Comparison of ENCODE assay signal across 1 cellular context in the genomic region with DNA sequence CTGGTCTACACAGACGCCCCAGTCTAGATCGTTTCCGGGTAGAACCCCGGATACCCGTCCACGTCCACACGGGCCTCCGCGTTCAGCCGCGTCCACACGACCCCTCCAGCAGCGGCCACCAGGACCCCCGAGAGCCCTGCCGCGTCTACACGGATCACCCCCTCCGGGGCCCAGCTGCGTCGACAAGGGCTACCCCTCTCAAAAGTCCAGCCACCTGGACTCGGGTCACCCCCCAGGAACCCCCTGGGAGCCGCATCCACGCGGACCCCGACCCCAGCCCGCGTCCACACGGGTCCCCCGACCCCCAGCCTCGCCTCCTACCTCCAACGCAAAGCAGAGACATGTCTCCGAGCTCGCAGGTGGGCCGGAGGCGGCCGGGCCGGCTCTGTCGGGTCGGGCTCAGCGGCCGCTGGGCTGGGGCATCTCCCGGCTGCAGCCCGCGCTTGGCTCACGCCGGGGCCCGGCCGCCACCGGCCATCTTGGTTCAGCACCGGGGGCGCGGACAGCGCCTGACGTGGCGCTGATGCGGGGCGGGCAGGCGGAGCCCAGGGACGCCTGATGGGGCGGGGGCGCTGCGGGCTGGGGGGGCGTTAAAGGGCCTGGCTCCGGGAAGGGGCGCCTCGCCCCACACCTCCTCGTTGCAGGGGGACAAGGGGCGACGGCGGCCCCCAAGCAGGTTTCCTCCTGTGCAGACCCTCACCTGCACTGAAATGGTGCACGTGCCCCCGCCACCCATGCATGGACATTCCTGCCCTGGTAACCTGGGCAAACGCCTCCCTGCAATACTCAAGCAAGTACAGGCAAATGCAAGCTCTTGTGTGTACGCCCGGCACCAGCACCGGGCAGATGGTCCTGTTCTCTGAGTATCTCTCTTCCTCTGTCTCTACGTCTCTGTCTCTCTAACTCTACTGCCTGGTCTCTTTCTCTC.
TF ChIP-seq lines count a peak whose summit lies in the region.

Gene UNC13A (minus strand): TSS at position 498 of the 928 bp plus-strand sequence. CDS start 155 bp downstream, at position 343.

TF ChIP-seq in HepG2, 621 proteins besides CTCF, POLR2A, EP300 and RAD21 (continued from another document and continues in another):
- TF ChIP-seq, protein P1, sequence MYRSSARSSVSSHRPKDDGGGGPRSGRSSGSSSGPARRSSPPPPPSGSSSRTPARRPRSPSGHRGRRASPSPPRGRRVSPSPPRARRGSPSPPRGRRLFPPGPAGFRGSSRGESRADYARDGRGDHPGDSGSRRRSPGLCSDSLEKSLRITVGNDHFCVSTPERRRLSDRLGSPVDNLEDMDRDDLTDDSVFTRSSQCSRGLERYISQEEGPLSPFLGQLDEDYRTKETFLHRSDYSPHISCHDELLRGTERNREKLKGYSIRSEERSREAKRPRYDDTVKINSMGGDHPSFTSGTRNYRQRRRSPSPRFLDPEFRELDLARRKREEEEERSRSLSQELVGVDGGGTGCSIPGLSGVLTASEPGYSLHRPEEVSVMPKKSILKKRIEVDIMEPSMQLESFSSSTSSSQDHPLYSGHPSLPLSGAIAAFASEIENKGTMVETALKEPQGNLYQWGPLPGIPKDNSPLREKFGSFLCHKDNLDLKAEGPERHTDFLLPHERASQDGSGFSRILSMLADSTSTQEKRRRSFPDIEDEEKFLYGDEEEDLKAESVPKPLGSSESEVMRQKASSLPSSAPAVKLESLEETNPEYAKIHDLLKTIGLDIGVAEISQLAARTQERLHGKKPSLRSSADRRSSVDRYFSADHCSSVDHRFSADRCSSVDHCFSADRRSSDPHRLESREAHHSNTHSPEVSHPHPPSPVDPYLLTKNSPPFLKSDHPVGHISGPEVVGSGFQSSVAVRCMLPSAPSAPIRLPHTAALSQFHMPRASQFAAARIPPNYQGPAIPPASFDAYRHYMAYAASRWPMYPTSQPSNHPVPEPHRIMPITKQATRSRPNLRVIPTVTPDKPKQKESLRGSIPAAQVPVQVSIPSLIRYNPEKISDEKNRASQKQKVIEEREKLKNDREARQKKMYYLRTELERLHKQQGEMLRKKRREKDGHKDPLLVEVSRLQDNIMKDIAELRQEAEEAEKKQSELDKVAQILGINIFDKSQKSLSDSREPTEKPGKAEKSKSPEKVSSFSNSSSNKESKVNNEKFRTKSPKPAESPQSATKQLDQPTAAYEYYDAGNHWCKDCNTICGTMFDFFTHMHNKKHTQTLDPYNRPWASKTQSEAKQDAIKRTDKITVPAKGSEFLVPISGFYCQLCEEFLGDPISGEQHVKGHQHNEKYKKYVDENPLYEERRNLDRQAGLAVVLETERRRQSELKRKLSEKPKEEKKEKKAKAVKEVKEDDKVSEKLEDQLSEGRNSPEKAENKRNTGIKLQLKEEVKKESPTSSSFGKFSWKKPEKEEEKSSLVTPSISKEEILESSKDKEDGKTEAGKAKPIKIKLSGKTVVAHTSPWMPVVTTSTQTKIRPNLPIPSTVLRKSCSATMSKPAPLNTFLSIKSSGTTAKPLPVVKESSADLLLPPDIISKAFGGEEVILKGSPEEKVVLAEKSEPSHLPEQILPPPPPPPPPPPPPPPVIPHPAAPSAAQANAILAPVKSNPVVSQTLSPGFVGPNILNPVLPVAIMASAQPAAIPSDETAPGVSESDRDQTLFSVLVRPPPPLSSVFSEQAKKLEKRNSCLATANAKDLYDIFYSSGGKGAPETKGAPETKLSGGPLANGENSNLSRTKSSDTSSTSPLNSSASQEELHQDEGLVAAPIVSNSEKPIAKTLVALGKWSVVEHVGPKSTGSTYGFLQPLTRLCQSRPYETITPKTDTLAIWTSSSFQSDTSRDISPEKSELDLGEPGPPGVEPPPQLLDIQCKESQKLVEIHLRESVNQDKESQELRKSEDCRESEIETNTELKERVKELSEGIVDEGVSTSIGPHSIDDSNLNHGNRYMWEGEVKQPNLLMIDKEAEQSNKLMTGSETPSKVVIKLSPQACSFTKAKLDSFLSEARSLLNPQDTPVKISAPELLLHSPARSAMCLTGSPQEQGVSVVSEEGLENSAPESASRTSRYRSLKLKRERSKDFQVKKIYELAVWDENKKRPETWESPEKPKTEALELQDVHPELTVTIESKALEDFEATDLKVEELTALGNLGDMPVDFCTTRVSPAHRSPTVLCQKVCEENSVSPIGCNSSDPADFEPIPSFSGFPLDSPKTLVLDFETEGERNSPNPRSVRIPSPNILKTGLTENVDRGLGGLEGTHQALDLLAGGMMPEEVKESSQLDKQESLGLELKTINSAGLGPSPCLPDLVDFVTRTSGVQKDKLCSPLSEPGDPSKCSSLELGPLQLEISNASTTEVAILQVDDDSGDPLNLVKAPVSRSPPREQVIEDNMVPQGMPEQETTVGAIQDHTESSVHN (CRISPR knock-in tag; IDR thresholded peaks at IDR 0.05): no peak
- TF ChIP-seq ATF7-NPFF (CRISPR knock-in tag; IDR thresholded peaks at IDR 0.05; ENCODE audit: low read depth) (no peak), ZBTB43 (CRISPR knock-in tag; conservative IDR thresholded peaks at IDR 0.05) (peak; percentile 68), ZNF563 (CRISPR knock-in tag; IDR thresholded peaks at IDR 0.05) (peak; percentile 69; the same call in 1 of the 2 replicates), ZNF574 (CRISPR knock-in tag; IDR thresholded peaks at IDR 0.05) (peak; percentile 47; the same call in 1 of the 2 replicates), CREBL2 (CRISPR knock-in tag; IDR thresholded peaks at IDR 0.05; ENCODE audit: borderline replicate concordance) (no peak), WIZ (CRISPR knock-in tag; IDR thresholded peaks at IDR 0.05) (peak; percentile 71; the same call in 1 of the 2 replicates), GABPB1 (CRISPR knock-in tag; IDR thresholded peaks at IDR 0.05) (peak; percentile 57; the same call in 1 of the 2 replicates), KIAA2018 (CRISPR knock-in tag; IDR thresholded peaks at IDR 0.05; ENCODE audit: borderline replicate concordance) (no peak), ARNTL (CRISPR knock-in tag; IDR thresholded peaks at IDR 0.05) (no peak), ZNF549 (CRISPR knock-in tag; IDR thresholded peaks at IDR 0.05) (no peak)
- TF ChIP-seq, protein P2, sequence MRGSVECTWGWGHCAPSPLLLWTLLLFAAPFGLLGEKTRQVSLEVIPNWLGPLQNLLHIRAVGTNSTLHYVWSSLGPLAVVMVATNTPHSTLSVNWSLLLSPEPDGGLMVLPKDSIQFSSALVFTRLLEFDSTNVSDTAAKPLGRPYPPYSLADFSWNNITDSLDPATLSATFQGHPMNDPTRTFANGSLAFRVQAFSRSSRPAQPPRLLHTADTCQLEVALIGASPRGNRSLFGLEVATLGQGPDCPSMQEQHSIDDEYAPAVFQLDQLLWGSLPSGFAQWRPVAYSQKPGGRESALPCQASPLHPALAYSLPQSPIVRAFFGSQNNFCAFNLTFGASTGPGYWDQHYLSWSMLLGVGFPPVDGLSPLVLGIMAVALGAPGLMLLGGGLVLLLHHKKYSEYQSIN (CRISPR knock-in tag; IDR thresholded peaks at IDR 0.05; ENCODE audit: borderline replicate concordance): no peak
- TF ChIP-seq, protein P3, sequence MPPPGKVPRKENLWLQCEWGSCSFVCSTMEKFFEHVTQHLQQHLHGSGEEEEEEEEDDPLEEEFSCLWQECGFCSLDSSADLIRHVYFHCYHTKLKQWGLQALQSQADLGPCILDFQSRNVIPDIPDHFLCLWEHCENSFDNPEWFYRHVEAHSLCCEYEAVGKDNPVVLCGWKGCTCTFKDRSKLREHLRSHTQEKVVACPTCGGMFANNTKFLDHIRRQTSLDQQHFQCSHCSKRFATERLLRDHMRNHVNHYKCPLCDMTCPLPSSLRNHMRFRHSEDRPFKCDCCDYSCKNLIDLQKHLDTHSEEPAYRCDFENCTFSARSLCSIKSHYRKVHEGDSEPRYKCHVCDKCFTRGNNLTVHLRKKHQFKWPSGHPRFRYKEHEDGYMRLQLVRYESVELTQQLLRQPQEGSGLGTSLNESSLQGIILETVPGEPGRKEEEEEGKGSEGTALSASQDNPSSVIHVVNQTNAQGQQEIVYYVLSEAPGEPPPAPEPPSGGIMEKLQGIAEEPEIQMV (CRISPR knock-in tag; IDR thresholded peaks at IDR 0.05; ENCODE audit: low read depth): no peak
- TF ChIP-seq, protein P4, sequence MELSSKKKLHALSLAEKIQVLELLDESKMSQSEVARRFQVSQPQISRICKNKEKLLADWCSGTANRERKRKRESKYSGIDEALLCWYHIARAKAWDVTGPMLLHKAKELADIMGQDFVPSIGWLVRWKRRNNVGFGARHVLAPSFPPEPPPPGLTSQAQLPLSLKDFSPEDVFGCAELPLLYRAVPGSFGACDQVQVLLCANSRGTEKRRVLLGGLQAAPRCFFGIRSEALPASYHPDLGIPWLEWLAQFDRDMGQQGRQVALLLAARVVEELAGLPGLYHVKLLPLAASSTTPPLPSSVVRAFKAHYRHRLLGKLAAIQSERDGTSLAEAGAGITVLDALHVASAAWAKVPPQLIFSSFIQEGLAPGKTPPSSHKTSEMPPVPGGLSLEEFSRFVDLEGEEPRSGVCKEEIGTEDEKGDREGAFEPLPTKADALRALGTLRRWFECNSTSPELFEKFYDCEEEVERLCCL (CRISPR knock-in tag; IDR thresholded peaks at IDR 0.05; ENCODE audit: borderline replicate concordance): no peak
